8 cellular contexts compared by ENCODE assay signal in genomic region chr5:134738133-134738962, GRCh38. TPM values are rescaled to one million over a fixed set of nuclear protein-coding genes. Genes with fewer than 3 reads are reported as not detected.
DNase-seq lines count a peak whose midpoint lies in the region; ATAC-seq and TF ChIP-seq lines count a peak whose summit lies in the region.

Gene CAMLG, plus strand, starts transcription at chr5:134738548. Its CDS starts 73 bp downstream, at chr5:134738621.

- H2AFZ ChIP-seq in SK-N-SH (ENCODE audit: low read depth): peak within 1 kb of the TSS; percentile 99

- TF ChIP-seq CTCF in GM10248 (IDR thresholded peaks at IDR 0.05; ENCODE audit: control extremely low read depth, extremely low read depth, low read depth, missing control alignments): peak; percentile 87
- TF ChIP-seq CTCF in SK-N-SH (IDR thresholded peaks at IDR 0.05): peak; percentile 67

- POLR2A ChIA-PET in GM10248 (lab: Yijun Ruan, JAX) (interaction anchor here (0.5 to 1.0 kb wide), 2 partner anchors 164 to 286 kb away, joined by 5 to 7 read pairs; no protein-coding TSS in a partner anchor), SK-N-SH (lab: Yijun Ruan, JAX) (interaction anchor here (0.6 to 1.6 kb wide), 7 partner anchors 20 to 1846 kb away, joined by 3 to 11 read pairs (median 4); partner anchors contain the start of genes DDX46, HSPA4, PCBD2 and TXNDC15)

- peak; percentile 95 for DNase-seq in GM10248 (ENCODE audit: extremely low spot score)
- peak; percentile 89 for DNase-seq in NCI-H1048 (lab: John Stamatoyannopoulos, UW)
- DNase-seq in SK-N-SH: peak; percentile 94
- DNase-seq in globus pallidus (ENCODE audit: low spot score): peak; percentile 97
- peak; percentile 96 for DNase-seq in occipital lobe (lab: John Stamatoyannopoulos, UW)

- H3K36me3 Mint-ChIP-seq in activated naive CD4-positive, alpha-beta T cell treated with anti-CD3 and anti-CD28 coated beads, Interleukin-2, amount 50 U/mL, for 24 hours: no peaks in the 10 kb centered on the region

- no peaks in the 10 kb centered on the region for H3K9me2 ChIP-seq in SK-N-SH

- peak within 1 kb of the TSS; percentile 78 for H3K4me2 ChIP-seq in SK-N-SH

- peaks cover 24% of the 10 kb centered on the region for H3K4me1 Mint-ChIP-seq in activated naive CD4-positive, alpha-beta T cell treated with anti-CD3 and anti-CD28 coated beads, Interleukin-2, amount 50 U/mL, for 24 hours

- peak within 1 kb of the TSS; percentile 95 for H3K4me3 Mint-ChIP-seq in activated naive CD4-positive, alpha-beta T cell treated with anti-CD3 and anti-CD28 coated beads, Interleukin-2, amount 50 U/mL, for 24 hours

- peak within 1 kb of the TSS; percentile 82 to 90 for H3K27ac ChIP-seq in SK-N-SH (ENCODE audit: low read depth in 2 of 2, low read length in 1 of 2)
- H3K27ac ChIP-seq in temporal lobe (ENCODE audit: low read depth, low read length): peak within 1 kb of the TSS; percentile 93

- TF ChIP-seq RAD21 in SK-N-SH (IDR thresholded peaks at IDR 0.05; ENCODE audit: low read length): peak; percentile 44; the same call in 1 of the 2 replicates

- TF ChIP-seq EP300 in SK-N-SH (IDR thresholded peaks at IDR 0.05; ENCODE audit: borderline replicate concordance in 1 of 2, low read depth in 1 of 2, low read length in 1 of 2): no peak

- peaks cover 6 to 20% of the 10 kb centered on the region in 2 experiments for H3K36me3 ChIP-seq in SK-N-SH (replicated peaks in 1 of 2; ENCODE audit: control insufficient read depth in 1 of 2, insufficient read depth in 2 of 2, low read length in 1 of 2)

- peaks cover 0 to 12% of the 10 kb centered on the region in 2 experiments; a peak in 2 of 4 replicates for H3K4me1 ChIP-seq in SK-N-SH (ENCODE audit: control insufficient read depth in 1 of 2, insufficient read depth in 2 of 2, low read depth in 1 of 2, low read length in 1 of 2)

- peak within 1 kb of the TSS; percentile 76 to 84 for H3K4me3 ChIP-seq in SK-N-SH (ENCODE audit: low read depth in 2 of 2, low read length in 1 of 2)

- H3K27ac Mint-ChIP-seq in activated naive CD4-positive, alpha-beta T cell treated with anti-CD3 and anti-CD28 coated beads, Interleukin-2, amount 50 U/mL, for 24 hours: peak within 1 kb of the TSS; percentile 88

- 0 out of 2 replicates have a peak, but pooled peaks cover 3% of the 10 kb centered on the region for H4K20me1 ChIP-seq in SK-N-SH (ENCODE audit: insufficient read depth)

- no peaks in the 10 kb centered on the region for H3K9me3 Mint-ChIP-seq in activated naive CD4-positive, alpha-beta T cell treated with anti-CD3 and anti-CD28 coated beads, Interleukin-2, amount 50 U/mL, for 24 hours

- peaks cover 8% of the 10 kb centered on the region for H3F3A ChIP-seq in SK-N-SH (replicated peaks; ENCODE audit: insufficient read depth)

- WGBS in SK-N-SH (ENCODE audit: low lambda C conversion rate): 2% methylated on average over 28 of the region's 66 CpGs

- peak; percentile 97 for ATAC-seq in HG02571 (IDR thresholded peaks at IDR 0.05; ENCODE audit: unreplicated experiment)

- H3K79me2 ChIP-seq in SK-N-SH (ENCODE audit: insufficient read depth): peaks cover 49% of the 10 kb centered on the region

- H3K9me3 ChIP-seq in SK-N-SH: no peaks in the 10 kb centered on the region

- H3K27me3 Mint-ChIP-seq in activated naive CD4-positive, alpha-beta T cell treated with anti-CD3 and anti-CD28 coated beads, Interleukin-2, amount 50 U/mL, for 24 hours: no peaks in the 10 kb centered on the region

- CTCF ChIA-PET in GM10248 (lab: Yijun Ruan, JAX): interaction anchor here (0.6 to 5.7 kb wide), 24 partner anchors 9 to 179 kb away, joined by 3 to 66 read pairs (median 4); partner anchors contain the start of genes DDX46 and PCBD2
- CTCF ChIA-PET in SK-N-SH (lab: Yijun Ruan, JAX): interaction anchor here (0.5 to 3.5 kb wide), 12 partner anchors 13 to 591 kb away, joined by 3 to 14 read pairs (median 3); partner anchors contain the start of genes C5orf24, DDX46 and PCBD2

- peak within 1 kb of the TSS; percentile 79 for H3K9ac ChIP-seq in SK-N-SH

- no peaks in the 10 kb centered on the region for H3K27me3 ChIP-seq in SK-N-SH (ENCODE audit: insufficient read depth)

TF ChIP-seq in SK-N-SH, 30 proteins besides CTCF, POLR2A, EP300 and RAD21 (continues in another document):
- no peak for TF ChIP-seq FOXM1 (IDR thresholded peaks at IDR 0.05; ENCODE audit: low read depth)
- peak; percentile 37; the same call in 1 of the 2 replicates for TF ChIP-seq USF2 (IDR thresholded peaks at IDR 0.05; ENCODE audit: borderline replicate concordance, low read depth, low read length)
- no peak for TF ChIP-seq MEF2A (IDR thresholded peaks at IDR 0.05; ENCODE audit: borderline replicate concordance, low read depth)
- TF ChIP-seq EZH2phosphoT487 (IDR thresholded peaks at IDR 0.05; ENCODE audit: borderline replicate concordance, low read depth): no peak
- TF ChIP-seq GABPA (IDR thresholded peaks at IDR 0.05; ENCODE audit: low read depth): peak; percentile 38; the same call in 1 of the 2 replicates
- no peak for TF ChIP-seq RXRA (IDR thresholded peaks at IDR 0.05; ENCODE audit: borderline replicate concordance, low read depth)
- no peak for TF ChIP-seq TCF12 (IDR thresholded peaks at IDR 0.05)
- TF ChIP-seq TAF1 (IDR thresholded peaks at IDR 0.05; ENCODE audit: borderline replicate concordance, low read depth, low read length): peak; percentile 59; the same call in 1 of the 2 replicates
- peak; percentile 33 for TF ChIP-seq SMC3 (IDR thresholded peaks at IDR 0.05; ENCODE audit: low read depth, low read length)
- no peak for TF ChIP-seq NFIC (IDR thresholded peaks at IDR 0.05; ENCODE audit: borderline replicate concordance)
- TF ChIP-seq PBX3 (IDR thresholded peaks at IDR 0.05): no peak; the same call in 1 of the 2 replicates
- peak; percentile 56 for TF ChIP-seq MXI1 (IDR thresholded peaks at IDR 0.05; ENCODE audit: low read depth, low read length)
- TF ChIP-seq FOSL2 (IDR thresholded peaks at IDR 0.05; ENCODE audit: borderline replicate concordance, low read depth): no peak
- TF ChIP-seq RFX5 (IDR thresholded peaks at IDR 0.05; ENCODE audit: low read length): no peak
- TF ChIP-seq RCOR1 (IDR thresholded peaks at IDR 0.05; ENCODE audit: low read length): no peak
- peak; percentile 97 for TF ChIP-seq YY1 (IDR thresholded peaks at IDR 0.05; ENCODE audit: low read depth)
- no peak for TF ChIP-seq TEAD4 (IDR thresholded peaks at IDR 0.05; ENCODE audit: borderline replicate concordance, insufficient read depth)
- TF ChIP-seq SIN3A (IDR thresholded peaks at IDR 0.05; ENCODE audit: borderline replicate concordance, low read depth, low read length): no peak
- TF ChIP-seq, protein P1, sequence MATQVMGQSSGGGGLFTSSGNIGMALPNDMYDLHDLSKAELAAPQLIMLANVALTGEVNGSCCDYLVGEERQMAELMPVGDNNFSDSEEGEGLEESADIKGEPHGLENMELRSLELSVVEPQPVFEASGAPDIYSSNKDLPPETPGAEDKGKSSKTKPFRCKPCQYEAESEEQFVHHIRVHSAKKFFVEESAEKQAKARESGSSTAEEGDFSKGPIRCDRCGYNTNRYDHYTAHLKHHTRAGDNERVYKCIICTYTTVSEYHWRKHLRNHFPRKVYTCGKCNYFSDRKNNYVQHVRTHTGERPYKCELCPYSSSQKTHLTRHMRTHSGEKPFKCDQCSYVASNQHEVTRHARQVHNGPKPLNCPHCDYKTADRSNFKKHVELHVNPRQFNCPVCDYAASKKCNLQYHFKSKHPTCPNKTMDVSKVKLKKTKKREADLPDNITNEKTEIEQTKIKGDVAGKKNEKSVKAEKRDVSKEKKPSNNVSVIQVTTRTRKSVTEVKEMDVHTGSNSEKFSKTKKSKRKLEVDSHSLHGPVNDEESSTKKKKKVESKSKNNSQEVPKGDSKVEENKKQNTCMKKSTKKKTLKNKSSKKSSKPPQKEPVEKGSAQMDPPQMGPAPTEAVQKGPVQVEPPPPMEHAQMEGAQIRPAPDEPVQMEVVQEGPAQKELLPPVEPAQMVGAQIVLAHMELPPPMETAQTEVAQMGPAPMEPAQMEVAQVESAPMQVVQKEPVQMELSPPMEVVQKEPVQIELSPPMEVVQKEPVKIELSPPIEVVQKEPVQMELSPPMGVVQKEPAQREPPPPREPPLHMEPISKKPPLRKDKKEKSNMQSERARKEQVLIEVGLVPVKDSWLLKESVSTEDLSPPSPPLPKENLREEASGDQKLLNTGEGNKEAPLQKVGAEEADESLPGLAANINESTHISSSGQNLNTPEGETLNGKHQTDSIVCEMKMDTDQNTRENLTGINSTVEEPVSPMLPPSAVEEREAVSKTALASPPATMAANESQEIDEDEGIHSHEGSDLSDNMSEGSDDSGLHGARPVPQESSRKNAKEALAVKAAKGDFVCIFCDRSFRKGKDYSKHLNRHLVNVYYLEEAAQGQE (IDR thresholded peaks at IDR 0.05; ENCODE audit: low read depth, low read length): no peak
- TF ChIP-seq, protein P2, sequence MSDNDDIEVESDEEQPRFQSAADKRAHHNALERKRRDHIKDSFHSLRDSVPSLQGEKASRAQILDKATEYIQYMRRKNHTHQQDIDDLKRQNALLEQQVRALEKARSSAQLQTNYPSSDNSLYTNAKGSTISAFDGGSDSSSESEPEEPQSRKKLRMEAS (IDR thresholded peaks at IDR 0.05; ENCODE audit: low read depth): peak; percentile 92
- no peak for TF ChIP-seq NRF1 (IDR thresholded peaks at IDR 0.05; ENCODE audit: low read depth, low read length)
- TF ChIP-seq CHD2 (IDR thresholded peaks at IDR 0.05; ENCODE audit: low read length, partially characterized antibody): peak; percentile 83
- TF ChIP-seq FOXJ3 (CRISPR knock-in tag; IDR thresholded peaks at IDR 0.05): no peak

RNA-seq across cellular contexts. Expression of gene CAMLG, which starts in this region (rescaled TPM):
- polyA plus RNA-seq in SK-N-SH (2012; rRNA removed): 11.9 and 16.9 TPM in 2 replicates
- polyA plus RNA-seq in SK-N-SH (2012; cell fraction: cytosol; rRNA removed): 24.7 and 29.6 TPM in 2 replicates
- polyA plus RNA-seq in SK-N-SH (2012; cell fraction: nucleus; rRNA removed): 4.4 and 6.8 TPM in 2 replicates
- total RNA-seq in occipital lobe: 85.9 TPM
- 60.7 TPM for total RNA-seq in temporal lobe

Comparison
In these comparisons a context has a peak if more than half of its experiments do, and no peak if none do; other contexts are left out.
1. Peak in every context shown above with its lines: DNase-seq, ATAC-seq, H3K4me3 ChIP-seq and H3K27ac ChIP-seq.